In the genomic region with DNA sequence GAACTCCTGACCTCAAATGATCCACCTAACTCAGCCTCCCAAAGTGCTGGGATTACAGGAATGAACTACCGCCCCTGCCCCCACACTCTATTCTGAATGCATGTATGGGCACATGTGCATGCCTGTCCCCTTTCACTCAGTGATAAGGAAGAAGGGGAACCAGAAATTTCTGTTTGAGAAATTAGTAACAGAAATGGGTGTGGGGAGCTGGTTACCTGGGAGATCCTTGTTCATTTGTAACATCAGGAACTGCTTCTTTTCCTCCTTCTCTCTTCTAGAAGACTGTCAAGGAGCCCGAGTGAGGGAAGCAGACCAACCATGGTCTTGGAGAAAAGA, we compare ENCODE assay signal across 1 cellular context.
TF ChIP-seq lines count a peak whose summit lies in the region.

No MANE protein-coding gene starts in this region.

TF ChIP-seq in HepG2, 621 proteins besides CTCF, POLR2A, EP300 and RAD21:
- no peak for TF ChIP-seq ZFX (CRISPR knock-in tag; IDR thresholded peaks at IDR 0.05; ENCODE audit: low read depth)
- peak; percentile 4 for TF ChIP-seq RBM22 (optimal IDR thresholded peaks at IDR 0.05; ENCODE audit: low read length)
- TF ChIP-seq, protein P1, sequence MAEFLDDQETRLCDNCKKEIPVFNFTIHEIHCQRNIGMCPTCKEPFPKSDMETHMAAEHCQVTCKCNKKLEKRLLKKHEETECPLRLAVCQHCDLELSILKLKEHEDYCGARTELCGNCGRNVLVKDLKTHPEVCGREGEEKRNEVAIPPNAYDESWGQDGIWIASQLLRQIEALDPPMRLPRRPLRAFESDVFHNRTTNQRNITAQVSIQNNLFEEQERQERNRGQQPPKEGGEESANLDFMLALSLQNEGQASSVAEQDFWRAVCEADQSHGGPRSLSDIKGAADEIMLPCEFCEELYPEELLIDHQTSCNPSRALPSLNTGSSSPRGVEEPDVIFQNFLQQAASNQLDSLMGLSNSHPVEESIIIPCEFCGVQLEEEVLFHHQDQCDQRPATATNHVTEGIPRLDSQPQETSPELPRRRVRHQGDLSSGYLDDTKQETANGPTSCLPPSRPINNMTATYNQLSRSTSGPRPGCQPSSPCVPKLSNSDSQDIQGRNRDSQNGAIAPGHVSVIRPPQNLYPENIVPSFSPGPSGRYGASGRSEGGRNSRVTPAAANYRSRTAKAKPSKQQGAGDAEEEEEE (CRISPR knock-in tag; IDR thresholded peaks at IDR 0.05; ENCODE audit: borderline replicate concordance) = peak; percentile 82; the same call in 1 of the 2 replicates
- TF ChIP-seq, protein P2, sequence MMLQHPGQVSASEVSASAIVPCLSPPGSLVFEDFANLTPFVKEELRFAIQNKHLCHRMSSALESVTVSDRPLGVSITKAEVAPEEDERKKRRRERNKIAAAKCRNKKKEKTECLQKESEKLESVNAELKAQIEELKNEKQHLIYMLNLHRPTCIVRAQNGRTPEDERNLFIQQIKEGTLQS (CRISPR knock-in tag; IDR thresholded peaks at IDR 0.05) = no peak
- TF ChIP-seq ZNF792 (CRISPR knock-in tag; IDR thresholded peaks at IDR 0.05) = 0 out of 2 replicates have a peak, but pooled peaks have one; percentile 32
- TF ChIP-seq ZNF709 (CRISPR knock-in tag; IDR thresholded peaks at IDR 0.05) = no peak
- no peak for TF ChIP-seq BRD4 (CRISPR knock-in tag; IDR thresholded peaks at IDR 0.05)
- no peak for TF ChIP-seq FOSL1 (CRISPR knock-in tag; IDR thresholded peaks at IDR 0.05; ENCODE audit: borderline replicate concordance)
- 0 out of 2 replicates have a peak, but pooled peaks have one; percentile 23 for TF ChIP-seq POLR2G (IDR thresholded peaks at IDR 0.05; ENCODE audit: low read depth, low read length)
- TF ChIP-seq POLR2AphosphoS5 (IDR thresholded peaks at IDR 0.05; ENCODE audit: low read depth, low read length) = 0 out of 2 replicates have a peak, but pooled peaks have one; percentile 22
- TF ChIP-seq RAD51 (IDR thresholded peaks at IDR 0.05; ENCODE audit: borderline replicate concordance) = 0 out of 2 replicates have a peak, but pooled peaks have one; percentile 2
- no peak for TF ChIP-seq GRHL1 (CRISPR knock-in tag; conservative IDR thresholded peaks at IDR 0.05)
- TF ChIP-seq XBP1 (CRISPR knock-in tag; IDR thresholded peaks at IDR 0.05) = no peak
- no peak for TF ChIP-seq PHF8 (CRISPR knock-in tag; IDR thresholded peaks at IDR 0.05)
